In genomic region chr14:23136566-23137133, GRCh38 we compare ENCODE assay signal across 19 cellular contexts. TPM values are rescaled to one million over a fixed set of nuclear protein-coding genes. Genes with fewer than 3 reads are reported as not detected.
DNase-seq lines count a peak whose midpoint lies in the region; ATAC-seq and TF ChIP-seq lines count a peak whose summit lies in the region.
"Had no signal": no experiment of that assay in that cellular context is flagged by ENCODE, and none has a peak within 500 bp of the region (broad histone marks: within the 10 kb centered on the region; RNA-seq: fewer than 3 reads in every experiment).

No MANE protein-coding gene starts in this region.

- 75% methylated on average over 16 of the region's 16 CpGs for WGBS in right cardiac atrium
- 80 to 86% (median 82%) methylated on average over 16 of the region's 16 CpGs for WGBS in heart left ventricle, 4 donors

- H3K9me3 ChIP-seq in right cardiac atrium (ENCODE audit: control insufficient read depth, low read length) (no peaks in the 10 kb centered on the region), heart left ventricle (no peaks in the 10 kb centered on the region), mucosa of descending colon (no peaks in the 10 kb centered on the region)
- H3K9me3 ChIP-seq: BE2C, SJCRH30 had no signal

- H3K4me1 Mint-ChIP-seq in nephron progenitor cell = peaks cover 21% of the 10 kb centered on the region

- no peaks in the 10 kb centered on the region for H3K9me3 Mint-ChIP-seq in nephron progenitor cell
- H3K9me3 Mint-ChIP-seq: CD4-positive, alpha-beta T cell had no signal

- no peak for TF ChIP-seq CTCF in heart left ventricle (IDR thresholded peaks at IDR 0.05)
- no peak for TF ChIP-seq CTCF in nephron progenitor cell (IDR thresholded peaks at IDR 0.05)
- TF ChIP-seq CTCF in mucosa of descending colon (IDR thresholded peaks at IDR 0.05) = no peak

- H3K4me1 ChIP-seq in right cardiac atrium (ENCODE audit: control insufficient read depth, insufficient read depth, low read length) = no peaks in the 10 kb centered on the region
- H3K4me1 ChIP-seq in heart left ventricle = peaks cover 0 to 12% (median under 1%) of the 10 kb centered on the region in 12 donors
- H3K4me1 ChIP-seq in mucosa of descending colon (ENCODE audit: low read depth) = no peaks in the 10 kb centered on the region

- H3K36me3 ChIP-seq in heart left ventricle (peaks cover 0 to 29% (median 10%) of the 10 kb centered on the region in 9 donors), mucosa of descending colon (ENCODE audit: low read depth) (no peaks in the 10 kb centered on the region)
- H3K36me3 ChIP-seq: BE2C, SJCRH30 had no signal

- DNase-seq in right cardiac atrium (no peak), heart left ventricle (no peak), nephron progenitor cell (no peak), T-helper 9 cell (no peak), mucosa of descending colon (no peak)
- DNase-seq: BE2C; CD4-positive, alpha-beta T cell; DMS153; GDM1; GOT3; NCI-H1105; NCI-H2081; NCI-H2171 treated with DMSO at 0.1 percent for 48 hours; NCI-H526 treated with DMSO at 0.1 percent for 48 hours; PC-9; SJCRH30 had no signal

- H3K4me3 ChIP-seq in right cardiac atrium (ENCODE audit: low read length) (no peak overlapping the region), heart left ventricle (no peak overlapping the region), mucosa of descending colon (no peak overlapping the region)
- H3K4me3 ChIP-seq: PC-9, SJCRH30 had no signal

- TF ChIP-seq POLR2A in heart left ventricle (IDR thresholded peaks at IDR 0.05) = no peak

- no peak overlapping the region for H3K4me3 Mint-ChIP-seq in nephron progenitor cell
- H3K4me3 Mint-ChIP-seq: CD4-positive, alpha-beta T cell had no signal

- peak overlapping the region; percentile 13 for H3K27ac Mint-ChIP-seq in nephron progenitor cell
- H3K27ac Mint-ChIP-seq: CD4-positive, alpha-beta T cell had no signal

- peaks cover 35% of the 10 kb centered on the region for H3K36me3 Mint-ChIP-seq in nephron progenitor cell (ENCODE audit: low read depth)

- no peaks in the 10 kb centered on the region for H3K27me3 ChIP-seq in right cardiac atrium (ENCODE audit: control insufficient read depth, insufficient read depth)
- no peaks in the 10 kb centered on the region for H3K27me3 ChIP-seq in heart left ventricle
- H3K27me3 ChIP-seq: BE2C had no signal

- no peaks in the 10 kb centered on the region for H3K27me3 Mint-ChIP-seq in nephron progenitor cell (ENCODE audit: low read depth, poor library complexity)

- peak overlapping the region; percentile 5 for H3K27ac ChIP-seq in right cardiac atrium (ENCODE audit: low read length)
- no peak overlapping the region for H3K27ac ChIP-seq in heart left ventricle
- H3K27ac ChIP-seq: PC-9, SJCRH30 had no signal

- peak; percentile 27 for ATAC-seq in right cardiac atrium
- ATAC-seq in heart left ventricle = no peak
- no peak for ATAC-seq in mucosa of descending colon
- ATAC-seq in GM18907 (IDR thresholded peaks at IDR 0.05; ENCODE audit: unreplicated experiment) = no peak
- ATAC-seq: HCT116 had no signal

- intact Hi-C loops in right cardiac atrium (cut with DNase I) = no loop called here
- intact Hi-C loops in heart left ventricle (cut with DNase I) = no loop called here
- intact Hi-C loops in mucosa of descending colon (cut with DNase I, micrococcal nuclease) = no loop called here

RNA-seq across cellular contexts. Expression of gene CEBPE, which starts 17.6 kb away (rescaled TPM):
- total RNA-seq in right cardiac atrium (not detected), heart left ventricle (under 1 TPM in 3 of 9 donors, not detected in 6; 0.18 to 0.32 (median 0.24) TPM), mucosa of descending colon (not detected)
- polyA plus RNA-seq in right cardiac atrium (not detected), heart left ventricle (not detected)
- total RNA-seq: CD4-positive, alpha-beta T cell; Daoy; PC-9; SJCRH30 had no signal

RNA-seq across cellular contexts. Expression of gene CIROP, which starts 31.9 kb away (rescaled TPM):
- total RNA-seq in right cardiac atrium (not detected), heart left ventricle (not detected), mucosa of descending colon (under 1 TPM in 1 of 3 donors, not detected in 2; 0.13 TPM)
- polyA plus RNA-seq in right cardiac atrium (not detected), heart left ventricle (not detected)
- total RNA-seq: CD4-positive, alpha-beta T cell; Daoy; PC-9; SJCRH30 had no signal

RNA-seq across cellular contexts. Expression of gene C14orf119, which starts 41.3 kb away (rescaled TPM):
- total RNA-seq in right cardiac atrium (10 to 100 TPM; 30.2 to 43.9 (median 41.2) TPM), heart left ventricle (10 to 100 TPM; 15.3 to 35.9 (median 29.6) TPM), mucosa of descending colon (10 to 100 TPM; 46.6 to 48.3 (median 48.0) TPM)
- polyA plus RNA-seq in right cardiac atrium (27.3 TPM), heart left ventricle (10 to 100 TPM in 1 of 2 donors, 1 to 10 TPM in 1; 8.1 to 47.7 TPM)

RNA-seq across cellular contexts. Expression of gene ACIN1, which starts 41.7 kb away (rescaled TPM):
- total RNA-seq in right cardiac atrium (10 to 100 TPM; 78.9 to 87.8 (median 84.8) TPM), heart left ventricle (10 to 100 TPM; 42.0 to 91.2 (median 65.6) TPM), mucosa of descending colon (100 to 1,000 TPM; 143 to 172 (median 170) TPM)
- polyA plus RNA-seq in right cardiac atrium (67.1 TPM), heart left ventricle (10 to 100 TPM; 46.2 to 71.5 TPM)

RNA-seq across cellular contexts. Expression of gene SLC7A8, which starts 46.8 kb away (rescaled TPM):
- total RNA-seq in right cardiac atrium (10 to 100 TPM in 2 of 4 donors, 1 to 10 TPM in 2; 6.9 to 11.7 (median 10.1) TPM), heart left ventricle (10 to 100 TPM in 6 of 9 donors, 1 to 10 TPM in 3; 8.5 to 34.1 (median 14.2) TPM), mucosa of descending colon (10 to 100 TPM; 16.0 to 26.4 (median 22.0) TPM)
- polyA plus RNA-seq in right cardiac atrium (7.8 TPM), heart left ventricle (10 to 100 TPM in 1 of 2 donors, 1 to 10 TPM in 1; 7.3 to 21.6 TPM)

Comparison
In these comparisons a context has a peak if more than half of its experiments do, and no peak if none do; other contexts are left out.
1. ATAC-seq: peak in right cardiac atrium (2 of 2); none in heart left ventricle (0 of 4), mucosa of descending colon (single experiment) and GM18907 (single experiment).